ENCODE assay signal across 1 cellular context in the genomic region with DNA sequence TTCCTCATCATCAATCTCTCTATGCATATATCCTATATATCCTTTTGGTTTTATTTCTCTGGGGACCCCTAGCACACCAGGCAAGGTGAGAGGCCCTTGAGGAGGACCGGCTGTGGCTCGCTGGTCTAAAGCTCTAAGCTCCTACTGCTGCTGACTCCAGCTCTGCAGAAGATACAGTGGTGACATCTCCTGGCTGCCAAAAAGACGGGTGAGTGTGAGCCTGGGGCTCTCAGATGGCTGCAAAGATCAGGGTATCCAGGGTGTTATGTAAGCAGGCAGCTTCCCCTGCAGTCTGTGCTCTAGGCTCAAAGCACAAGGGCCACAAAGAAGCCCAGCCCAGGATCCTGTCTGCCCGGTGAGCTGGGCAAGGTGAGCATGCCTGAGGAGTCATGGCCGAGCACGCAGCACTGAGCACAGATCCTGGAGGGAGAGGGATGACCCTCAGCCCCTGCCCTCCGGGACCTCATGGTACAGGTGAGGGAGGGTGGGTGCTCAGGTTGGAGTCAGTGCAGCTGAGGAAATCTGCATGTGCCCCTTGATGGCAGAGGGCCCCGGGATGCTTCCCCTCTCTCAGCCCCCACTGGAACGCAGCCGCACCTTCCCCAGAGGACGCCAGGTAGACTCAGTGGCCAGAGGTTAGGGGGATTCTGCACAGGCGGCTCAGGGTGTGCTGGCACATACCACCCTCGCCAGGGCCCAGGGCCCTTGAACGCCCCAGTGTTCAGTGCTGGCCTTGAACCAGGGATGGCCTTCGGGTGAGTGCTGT.
TF ChIP-seq lines count a peak whose summit lies in the region.

No MANE protein-coding gene starts in this region.

TF ChIP-seq in IMR-90, 13 proteins besides CTCF, POLR2A, EP300 and RAD21:
- TF ChIP-seq MXI1 (IDR thresholded peaks at IDR 0.05; ENCODE audit: borderline replicate concordance, low read depth, low read length) (no peak), NFE2L2 (IDR thresholded peaks at IDR 0.05; ENCODE audit: low read depth, low read length) (no peak), CHD1 (IDR thresholded peaks at IDR 0.05; ENCODE audit: low read depth, low read length) (no peak), RCOR1 (IDR thresholded peaks at IDR 0.05; ENCODE audit: insufficient replicate concordance, low read length) (no peak), ELK1 (IDR thresholded peaks at IDR 0.05; ENCODE audit: borderline replicate concordance, low read depth, low read length) (no peak), SMC3 (IDR thresholded peaks at IDR 0.05; ENCODE audit: low read depth, low read length) (no peak), BHLHE40 (IDR thresholded peaks at IDR 0.05; ENCODE audit: low read depth, low read length) (no peak), CEBPB (IDR thresholded peaks at IDR 0.05; ENCODE audit: low read depth, low read length) (no peak), MAZ (IDR thresholded peaks at IDR 0.05; ENCODE audit: borderline replicate concordance, low read depth, low read length) (no peak), MAFK (IDR thresholded peaks at IDR 0.05; ENCODE audit: low read depth, low read length) (no peak), FOS (IDR thresholded peaks at IDR 0.05; ENCODE audit: low read depth, low read length) (no peak), RFX5 (IDR thresholded peaks at IDR 0.05; ENCODE audit: low read depth, low read length) (no peak)
- TF ChIP-seq, protein P1, sequence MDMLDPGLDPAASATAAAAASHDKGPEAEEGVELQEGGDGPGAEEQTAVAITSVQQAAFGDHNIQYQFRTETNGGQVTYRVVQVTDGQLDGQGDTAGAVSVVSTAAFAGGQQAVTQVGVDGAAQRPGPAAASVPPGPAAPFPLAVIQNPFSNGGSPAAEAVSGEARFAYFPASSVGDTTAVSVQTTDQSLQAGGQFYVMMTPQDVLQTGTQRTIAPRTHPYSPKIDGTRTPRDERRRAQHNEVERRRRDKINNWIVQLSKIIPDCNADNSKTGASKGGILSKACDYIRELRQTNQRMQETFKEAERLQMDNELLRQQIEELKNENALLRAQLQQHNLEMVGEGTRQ (IDR thresholded peaks at IDR 0.05; ENCODE audit: low read depth, low read length), result no peak
